Comparison of ENCODE assay signal across 21 cellular contexts in the genomic region with DNA sequence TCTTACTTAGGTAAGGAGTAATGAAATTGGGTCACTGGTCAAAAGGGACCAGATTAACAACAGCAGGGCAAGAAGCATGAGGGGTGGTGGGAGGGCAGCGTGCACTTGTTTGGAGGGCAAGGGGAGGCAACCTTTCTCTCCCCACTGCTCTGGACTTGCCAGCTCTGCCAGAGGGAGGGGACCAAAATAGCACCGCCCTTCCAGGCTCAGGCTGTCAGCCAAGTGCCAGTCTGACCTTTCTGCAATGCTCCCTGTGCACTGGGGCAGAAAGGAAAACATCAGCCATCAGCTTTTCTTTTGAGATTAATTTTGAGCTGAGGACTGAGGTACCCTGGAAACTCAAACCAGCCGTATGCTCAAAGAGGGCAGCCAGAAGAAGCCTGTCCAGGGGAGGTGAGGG. TPM values are rescaled to one million over a fixed set of nuclear protein-coding genes. Genes with fewer than 3 reads are reported as not detected.
DNase-seq lines count a peak whose midpoint lies in the region; ATAC-seq and TF ChIP-seq lines count a peak whose summit lies in the region.
"Had no signal": no experiment of that assay in that cellular context is flagged by ENCODE, and none has a peak within 500 bp of the region (broad histone marks: within the 10 kb centered on the region; RNA-seq: fewer than 3 reads in every experiment).

No MANE protein-coding gene starts in this region.

- no peak for TF ChIP-seq EP300 in ovary (IDR thresholded peaks at IDR 0.05)

- WGBS in ovary, 3 donors = 70 to 87% (median 81%) methylated on average over 3 of the region's 3 CpGs

- H3K36me3 ChIP-seq in ovary = no peaks in the 10 kb centered on the region

- no peaks in the 10 kb centered on the region for H3K9me3 ChIP-seq in ovary
- H3K9me3 ChIP-seq: gastroesophageal sphincter, mucosa of descending colon, pancreas had no signal

- no peak overlapping the region for H3K4me3 Mint-ChIP-seq in activated naive CD4-positive, alpha-beta T cell treated with anti-CD3 and anti-CD28 coated beads, Interleukin-2, amount 50 U/mL, for 24 hours
- no peak overlapping the region for H3K4me3 Mint-ChIP-seq in activated naive CD4-positive, alpha-beta T cell treated with anti-CD3 and anti-CD28 coated beads for 36 hours
- peak overlapping the region in 1 of 2 donors; percentile 52 for H3K4me3 Mint-ChIP-seq in stimulated activated naive B cell treated with anti-CD40 and anti-IgM and Interleukin-4, amounts not matched to agents 10 μg/mL and 1 μg/mL and 100 μg/mL, for 72 hours
- H3K4me3 Mint-ChIP-seq: T-helper 1 cell treated with Interleukin-12 subunit alpha and Interleukin-12 subunit beta and Interleukin-4 antibody, amounts not matched to agents 30 μg/mL and 1 μg/mL, for 36 hours had no signal

- peaks cover 29% of the 10 kb centered on the region for H3K4me1 Mint-ChIP-seq in activated naive CD4-positive, alpha-beta T cell treated with anti-CD3 and anti-CD28 coated beads, Interleukin-2, amount 50 U/mL, for 24 hours
- peaks cover 27% of the 10 kb centered on the region for H3K4me1 Mint-ChIP-seq in activated naive CD4-positive, alpha-beta T cell treated with anti-CD3 and anti-CD28 coated beads for 36 hours (ENCODE audit: low read depth)
- H3K4me1 Mint-ChIP-seq in stimulated activated naive B cell treated with anti-CD40 and anti-IgM and Interleukin-4, amounts not matched to agents 10 μg/mL and 1 μg/mL and 100 μg/mL, for 72 hours = peaks cover 36 to 54% of the 10 kb centered on the region in 2 donors

- H3K4me1 ChIP-seq in ovary (ENCODE audit: insufficient read depth) = no peaks in the 10 kb centered on the region
- H3K4me1 ChIP-seq: pancreas had no signal

- CTCF ChIA-PET in activated naive CD4-positive, alpha-beta T cell treated with anti-CD3 and anti-CD28 coated beads for 36 hours (lab: Charles Lee) = interaction anchor here (0.6 to 1.9 kb wide), 5 partner anchors 22 to 299 kb away, joined by 3 to 6 read pairs (median 3); no protein-coding TSS in a partner anchor

- no peak overlapping the region for H3K4me3 ChIP-seq in ovary
- H3K4me3 ChIP-seq: gastroesophageal sphincter, mucosa of descending colon, pancreas had no signal

- no peak for ATAC-seq in stimulated activated naive B cell treated with anti-CD40 and anti-IgM and Interleukin-4, amounts not matched to agents 10 μg/mL and 1 μg/mL and 100 μg/mL, for 72 hours (replicated peaks)
- ATAC-seq: gastroesophageal sphincter, mucosa of descending colon, pancreas had no signal

- H3K27ac ChIP-seq in ovary = no peak overlapping the region
- H3K27ac ChIP-seq: gastroesophageal sphincter, HL-60, pancreas had no signal

- peaks cover 4% of the 10 kb centered on the region for H3K36me3 Mint-ChIP-seq in activated naive CD4-positive, alpha-beta T cell treated with anti-CD3 and anti-CD28 coated beads, Interleukin-2, amount 50 U/mL, for 24 hours
- peaks cover 20% of the 10 kb centered on the region for H3K36me3 Mint-ChIP-seq in activated naive CD4-positive, alpha-beta T cell treated with anti-CD3 and anti-CD28 coated beads for 36 hours (ENCODE audit: low read depth)
- H3K36me3 Mint-ChIP-seq in stimulated activated naive B cell treated with anti-CD40 and anti-IgM and Interleukin-4, amounts not matched to agents 10 μg/mL and 1 μg/mL and 100 μg/mL, for 72 hours = peaks cover 50 to 53% of the 10 kb centered on the region in 2 donors

- TF ChIP-seq POLR2A in ovary (IDR thresholded peaks at IDR 0.05) = no peak

- peak overlapping the region; percentile 62 for H3K27ac Mint-ChIP-seq in activated naive CD4-positive, alpha-beta T cell treated with anti-CD3 and anti-CD28 coated beads, Interleukin-2, amount 50 U/mL, for 24 hours
- no peak overlapping the region for H3K27ac Mint-ChIP-seq in activated naive CD4-positive, alpha-beta T cell treated with anti-CD3 and anti-CD28 coated beads for 36 hours
- peak overlapping the region; percentile 66 for H3K27ac Mint-ChIP-seq in stimulated activated naive B cell treated with anti-CD40 and anti-IgM and Interleukin-4, amounts not matched to agents 10 μg/mL and 1 μg/mL and 100 μg/mL, for 72 hours

- no peak for DNase-seq in activated naive CD4-positive, alpha-beta T cell treated with anti-CD3 and anti-CD28 coated beads for 36 hours
- DNase-seq in astrocyte of the hippocampus (ENCODE audit: low read depth, low spot score) (peak; percentile 22), kidney glomerular epithelial cell (lab: John Stamatoyannopoulos, UW) (peak; percentile 28), ovary (no peak), NCI-H2029 (lab: John Stamatoyannopoulos, UW) (no peak)
- DNase-seq in stimulated activated naive B cell treated with anti-CD40 and anti-IgM and Interleukin-4, amounts not matched to agents 10 μg/mL and 1 μg/mL and 100 μg/mL, for 72 hours = no peak
- no peak for DNase-seq in activated effector memory CD4-positive, alpha-beta T cell treated with Interleukin-2 at 50 U/mL for 16 hours
- DNase-seq: activated CD4-positive, CD25-positive, alpha-beta regulatory T cell; amniotic stem cell; KG1; mucosa of descending colon; NCI-H1092 treated with DMSO at 0.1 percent for 48 hours; NCI-H2171; pancreas; RPMI8226 had no signal

- no peaks in the 10 kb centered on the region for H3K27me3 ChIP-seq in ovary
- H3K27me3 ChIP-seq: gastroesophageal sphincter, pancreas had no signal

- TF ChIP-seq CTCF in ovary (IDR thresholded peaks at IDR 0.05) = no peak

- no peaks in the 10 kb centered on the region for H3K9me3 Mint-ChIP-seq in activated naive CD4-positive, alpha-beta T cell treated with anti-CD3 and anti-CD28 coated beads, Interleukin-2, amount 50 U/mL, for 24 hours
- no peaks in the 10 kb centered on the region for H3K9me3 Mint-ChIP-seq in activated naive CD4-positive, alpha-beta T cell treated with anti-CD3 and anti-CD28 coated beads for 36 hours
- no peaks in the 10 kb centered on the region for H3K9me3 Mint-ChIP-seq in stimulated activated naive B cell treated with anti-CD40 and anti-IgM and Interleukin-4, amounts not matched to agents 10 μg/mL and 1 μg/mL and 100 μg/mL, for 72 hours
- H3K9me3 Mint-ChIP-seq: T-helper 1 cell treated with Interleukin-12 subunit alpha and Interleukin-12 subunit beta and Interleukin-4 antibody, amounts not matched to agents 30 μg/mL and 1 μg/mL, for 36 hours had no signal

- no peaks in the 10 kb centered on the region for H3K27me3 Mint-ChIP-seq in activated naive CD4-positive, alpha-beta T cell treated with anti-CD3 and anti-CD28 coated beads, Interleukin-2, amount 50 U/mL, for 24 hours
- no peaks in the 10 kb centered on the region for H3K27me3 Mint-ChIP-seq in activated naive CD4-positive, alpha-beta T cell treated with anti-CD3 and anti-CD28 coated beads for 36 hours (ENCODE audit: low read depth)
- H3K27me3 Mint-ChIP-seq in stimulated activated naive B cell treated with anti-CD40 and anti-IgM and Interleukin-4, amounts not matched to agents 10 μg/mL and 1 μg/mL and 100 μg/mL, for 72 hours = no peaks in the 10 kb centered on the region

- intact Hi-C loops in activated naive CD4-positive, alpha-beta T cell treated with anti-CD3 and anti-CD28 coated beads for 36 hours (cut with micrococcal nuclease) = loop anchor here (10.0 kb wide), 1 partner anchor 383 kb away; a partner anchor contains a TSS
- intact Hi-C loops in ovary (cut with DNase I) = loop anchor here in 2 of 4 donors (2.0 to 10.0 kb wide), 2 partner anchors 53 to 57 kb away; a partner anchor contains a TSS

RNA-seq across cellular contexts. Expression of a gene that starts 4.5 kb away (rescaled TPM):
- 10 to 100 TPM; 58.9 to 69.2 TPM for total RNA-seq in activated naive CD4-positive, alpha-beta T cell treated with anti-CD3 and anti-CD28 coated beads for 36 hours
- 10 to 100 TPM; 25.2 to 45.7 (median 27.8) TPM for total RNA-seq in ovary
- polyA plus RNA-seq in ovary = 10 to 100 TPM; 17.4 to 22.6 TPM

RNA-seq across cellular contexts. Expression of a gene that starts 21.0 kb away (rescaled TPM):
- not detected for total RNA-seq in activated naive CD4-positive, alpha-beta T cell treated with anti-CD3 and anti-CD28 coated beads for 36 hours
- total RNA-seq in ovary = not detected
- not detected for polyA plus RNA-seq in ovary
- total RNA-seq: chondrocyte, endothelial cell of umbilical vein, gastroesophageal sphincter, pancreas had no signal
- polyA plus RNA-seq: endothelial cell of umbilical vein had no signal

RNA-seq across cellular contexts. Expression of a gene that starts 25.7 kb away (rescaled TPM):
- 10 to 100 TPM; 60.6 TPM for total RNA-seq in activated naive CD4-positive, alpha-beta T cell treated with anti-CD3 and anti-CD28 coated beads for 36 hours
- 10 to 100 TPM; 22.9 to 65.5 (median 53.1) TPM for total RNA-seq in ovary
- 10 to 100 TPM; 27.4 to 60.5 TPM for polyA plus RNA-seq in ovary

RNA-seq across cellular contexts. Expression of a gene that starts 34.8 kb away (rescaled TPM):
- not detected for total RNA-seq in activated naive CD4-positive, alpha-beta T cell treated with anti-CD3 and anti-CD28 coated beads for 36 hours
- not detected for total RNA-seq in ovary
- polyA plus RNA-seq in ovary = not detected
- total RNA-seq: chondrocyte, endothelial cell of umbilical vein had no signal
- polyA plus RNA-seq: endothelial cell of umbilical vein, pancreas had no signal

RNA-seq across cellular contexts. Expression of a gene that starts 42.4 kb away (rescaled TPM):
- total RNA-seq in activated naive CD4-positive, alpha-beta T cell treated with anti-CD3 and anti-CD28 coated beads for 36 hours = 10 to 100 TPM; 55.2 to 56.1 TPM
- 10 to 100 TPM; 42.6 to 55.6 (median 48.6) TPM for total RNA-seq in ovary
- 10 to 100 TPM; 28.8 to 42.4 TPM for polyA plus RNA-seq in ovary

Comparison
In these comparisons a context has a peak if more than half of its experiments do, and no peak if none do; other contexts are left out.
1. DNase-seq: peak in astrocyte of the hippocampus (single experiment) and kidney glomerular epithelial cell (single experiment); none in activated naive CD4-positive, alpha-beta T cell treated with anti-CD3 and anti-CD28 coated beads for 36 hours (single experiment), stimulated activated naive B cell treated with anti-CD40 and anti-IgM and Interleukin-4, amounts not matched to agents 10 μg/mL and 1 μg/mL and 100 μg/mL, for 72 hours (single experiment), ovary (0 of 5), activated effector memory CD4-positive, alpha-beta T cell treated with Interleukin-2 at 50 U/mL for 16 hours (single experiment) and NCI-H2029 (single experiment).